8 cellular contexts compared by ENCODE assay signal in genomic region chr7:105876091-105876963, GRCh38. TPM values are rescaled to one million over a fixed set of nuclear protein-coding genes. Genes with fewer than 3 reads are reported as not detected.
DNase-seq lines count a peak whose midpoint lies in the region; ATAC-seq, FAIRE-seq and TF ChIP-seq lines count a peak whose summit lies in the region.

Gene ATXN7L1 (minus strand): TSS chr7:105876599. CDS start chr7:105876558, 41 bp downstream.

- no peaks in the 10 kb centered on the region for H3K9me3 ChIP-seq in A549
- H3K9me3 ChIP-seq in colonic mucosa: no peaks in the 10 kb centered on the region

- H3K4me1 ChIP-seq in A549 (peaks cover 24% of the 10 kb centered on the region), colonic mucosa (peaks cover 5% of the 10 kb centered on the region)

- peak within 1 kb of the TSS; percentile 95 to 96 for H3K27ac ChIP-seq in A549
- H3K27ac ChIP-seq in colonic mucosa: peak within 1 kb of the TSS; percentile 85

- no peak for TF ChIP-seq EP300 in A549 (IDR thresholded peaks at IDR 0.05)

- peak within 1 kb of the TSS; percentile 72 to 93 for H3K9ac ChIP-seq in colonic mucosa (ENCODE audit: low read depth in 2 of 2, low read length in 2 of 2)

- ATAC-seq in A549: peak; percentile 86 to 90
- peak; percentile 91 for ATAC-seq in GM19023 (IDR thresholded peaks at IDR 0.05; ENCODE audit: unreplicated experiment)
- ATAC-seq in HG03469 (IDR thresholded peaks at IDR 0.05; ENCODE audit: unreplicated experiment): peak; percentile 72
- peak; percentile 85 for ATAC-seq in left colon

- H3K27me3 ChIP-seq in colonic mucosa: no peaks in the 10 kb centered on the region

- no peak; a peak in 2 of 5 replicates for TF ChIP-seq RAD21 in A549 (conservative IDR thresholded peaks at IDR 0.05 in 1 of 2, IDR thresholded peaks at IDR 0.05 in 1 of 2)

- peak; percentile 91 for TF ChIP-seq CTCF in A549 (IDR thresholded peaks at IDR 0.05)
- TF ChIP-seq CTCF in colonic mucosa (IDR thresholded peaks at IDR 0.05): no peak

- TF ChIP-seq POLR2A in A549 (IDR thresholded peaks at IDR 0.05; ENCODE audit: low read length): peak; percentile 86

- CTCF ChIA-PET in A549 (lab: Yijun Ruan, JAX): interaction anchor here (0.6 to 2.9 kb wide), 34 partner anchors 10 to 291 kb away, joined by 3 to 34 read pairs (median 4); no protein-coding TSS in a partner anchor

- peak within 1 kb of the TSS; percentile 96 for H3K4me2 ChIP-seq in A549

- POLR2A ChIA-PET in A549 (lab: Yijun Ruan, JAX): interaction anchor here (1.5 kb wide), 1 partner anchor 12 kb away, joined by 4 read pairs; no protein-coding TSS in a partner anchor

- intact Hi-C loops in colonic mucosa (cut with DNase I) (loop anchor here (5.0 kb wide), 1 partner anchor 131 kb away; no protein-coding TSS in a partner anchor), left colon (cut with DNase I, micrococcal nuclease) (loop anchor here in 1 of 2 donors (5.0 kb wide), 1 partner anchor 136 kb away; no protein-coding TSS in a partner anchor)

- H3K36me3 ChIP-seq in colonic mucosa: no peaks in the 10 kb centered on the region

- DNase-seq in A549 (ENCODE audit: low read depth in 1 of 2, low spot score in 1 of 2) (peak; percentile 87 to 96), NCI-H526 treated with DMSO at 0.1 percent for 48 hours (lab: John Stamatoyannopoulos, UW) (peak; percentile 89), colonic mucosa (peak; percentile 97), left colon (peak; percentile 94 to 97)
- DNase-seq in activated CD4-positive, alpha-beta T cell treated with anti-CD3 and anti-CD28 coated beads for 48 hours: peak; percentile 93
- DNase-seq in stimulated activated CD4-positive, alpha-beta T cell treated with anti-CD3 and anti-CD28 coated beads, Interleukin-1b, Interleukin-23, amount 100 ng/mL, for 24 hours (ENCODE audit: low read depth in 4 of 4, low spot score in 1 of 4): peak; percentile 69 to 91 (median 88)

- WGBS in A549 (ENCODE audit: missing lambda C conversion rate): 2% methylated on average over 34 of the region's 77 CpGs

- FAIRE-seq in A549 (lab: Jason Lieb, UNC): no peak

- H3K4me3 ChIP-seq in A549 (peak within 1 kb of the TSS; percentile 84), colonic mucosa (peak within 1 kb of the TSS; percentile 80)

TF ChIP-seq in A549, 52 proteins besides CTCF, POLR2A, EP300 and RAD21:
- TF ChIP-seq HOXB5 (CRISPR knock-in tag; IDR thresholded peaks at IDR 0.05) (0 out of 2 replicates have a peak, but pooled peaks have one; percentile 24), BCL3 (IDR thresholded peaks at IDR 0.05) (peak; percentile 73; the same call in 2 of the 3 replicates), MAX (IDR thresholded peaks at IDR 0.05) (peak; percentile 61; the same call in 1 of the 2 replicates), SMC3 (IDR thresholded peaks at IDR 0.05) (peak; percentile 68), HOXA7 (CRISPR knock-in tag; IDR thresholded peaks at IDR 0.05) (no peak), RFX5 (IDR thresholded peaks at IDR 0.05) (no peak), KDM5A (IDR thresholded peaks at IDR 0.05) (peak; percentile 72; the same call in 1 of the 2 replicates), PHF8 (IDR thresholded peaks at IDR 0.05; ENCODE audit: borderline replicate concordance, low read depth) (0 out of 2 replicates have a peak, but pooled peaks have one; percentile 56), CBX2 (IDR thresholded peaks at IDR 0.05; ENCODE audit: borderline replicate concordance, low read depth) (no peak), JUN (IDR thresholded peaks at IDR 0.05) (peak; percentile 38 to 66; a peak in 3 of 5 replicates)

RNA-seq across cellular contexts. Expression of gene ATXN7L1, which starts in this region (rescaled TPM):
- 4.5 and 4.8 TPM in 2 replicates for polyA plus RNA-seq in A549 (2011; rRNA removed)
- 2.1 and 2.9 TPM in 2 replicates for polyA plus RNA-seq in A549 (2012; cell fraction: cytosol; rRNA removed)
- 3.0 and 4.1 TPM in 2 replicates for polyA plus RNA-seq in A549 (2012; cell fraction: nucleus; rRNA removed)
- 5.0 to 8.1 TPM (median 5.7 TPM) in 3 replicates for polyA plus RNA-seq in A549 (2017; fragmentation: RNase III; extraction: RNeasy Plus Mini Kit Qiagen cat#74134 plus additional on column Dnase treatment)
- 6.4 and 7.5 TPM in 2 replicates for polyA minus RNA-seq in A549 (2011; rRNA and poly(A)+ RNA removed)
- 10 to 100 TPM; 13.0 to 15.1 TPM for total RNA-seq in colonic mucosa
- 10 to 100 TPM; 19.6 to 22.1 TPM for total RNA-seq in left colon

Comparison
In these comparisons a context has a peak if more than half of its experiments do, and no peak if none do; other contexts are left out.
1. Peak in every context shown above with its lines: DNase-seq, ATAC-seq, H3K4me3 ChIP-seq and H3K27ac ChIP-seq.